In the genomic region with DNA sequence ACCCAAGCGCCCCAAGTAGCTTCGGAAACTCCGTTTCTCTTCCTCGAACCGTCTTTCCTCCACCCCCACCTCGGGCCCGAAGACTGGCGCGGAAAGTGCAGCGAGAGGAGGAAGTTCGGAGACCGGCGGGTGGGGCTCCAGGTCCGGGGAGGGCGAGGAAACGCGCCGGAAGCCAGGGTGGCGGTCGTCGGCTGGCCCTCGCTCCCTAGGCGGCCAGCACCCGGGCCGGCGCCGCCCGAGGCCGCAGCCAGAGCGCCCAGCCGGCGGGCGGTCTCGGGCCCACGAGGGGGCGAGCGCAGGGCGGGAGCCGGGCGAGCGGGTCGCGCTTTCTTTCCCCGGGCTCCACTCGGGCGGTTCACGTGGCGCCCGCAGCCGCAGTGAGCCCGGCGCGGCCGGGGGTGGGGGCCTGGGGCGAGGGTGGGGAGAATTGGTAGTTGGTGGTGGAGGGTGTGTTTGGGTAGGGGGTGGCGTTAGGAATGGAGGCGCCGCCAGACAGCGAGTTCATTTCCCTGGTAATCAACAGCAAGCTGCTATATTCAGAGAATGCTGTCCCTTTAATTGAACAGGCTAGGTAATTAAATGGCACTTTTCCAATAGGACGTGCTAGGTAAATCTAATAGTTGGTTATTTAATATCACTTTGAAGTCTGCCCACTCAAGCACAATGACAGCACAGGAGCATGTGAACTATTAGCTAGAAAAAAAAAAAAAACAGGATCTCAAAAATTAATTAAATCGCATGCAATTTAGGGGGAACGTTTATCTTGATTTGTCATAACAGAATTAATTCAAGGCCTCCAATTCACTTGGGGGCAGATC, we compare ENCODE assay signal across 8 cellular contexts. TPM values are rescaled to one million over a fixed set of nuclear protein-coding genes. Genes with fewer than 3 reads are reported as not detected.
A peak's percentile ranks its signal among the peaks of the same experiment; 100 is the strongest.
DNase-seq lines count a peak whose midpoint lies in the region; ATAC-seq and TF ChIP-seq lines count a peak whose summit lies in the region.

No MANE protein-coding gene starts in this region.

- H3K4me3 ChIP-seq in BJ (ENCODE audit: low read depth, low read length) (peak overlapping the region; percentile 56), muscle layer of colon (ENCODE audit: low read depth in 1 of 2, low read length in 2 of 2) (peak overlapping the region; percentile 50 to 80)

- CTCF ChIA-PET in BJ (lab: Yijun Ruan, JAX) = interaction anchor here (0.6 to 1.5 kb wide), 6 partner anchors 11 to 618 kb away, joined by 3 to 7 read pairs (median 4); no protein-coding TSS in a partner anchor

- peak overlapping the region; percentile 96 for H3K27ac ChIP-seq in muscle layer of colon (ENCODE audit: low read depth, low read length)

- no peaks in the 10 kb centered on the region for H3K9me3 ChIP-seq in muscle layer of colon (ENCODE audit: low read length)

- H3K27me3 Mint-ChIP-seq in activated T-cell treated with anti-CD3 and anti-CD28 coated beads, Interleukin-2, amount 50 U/mL, for 24 hours = peaks cover 38% of the 10 kb centered on the region
- no peaks in the 10 kb centered on the region for H3K27me3 Mint-ChIP-seq in stimulated activated naive CD8-positive, alpha-beta T cell treated with anti-CD3 and anti-CD28 coated beads, Interleukin-15, amount 100 ng/mL, for 72 hours

- H3K27me3 ChIP-seq in BJ (ENCODE audit: control insufficient read depth, insufficient read depth, low read length) (no peaks in the 10 kb centered on the region), muscle layer of colon (ENCODE audit: control insufficient read depth in 1 of 2, insufficient read depth in 2 of 2, low read length in 2 of 2) (no peaks in the 10 kb centered on the region)

- TF ChIP-seq CTCF in BJ (IDR thresholded peaks at IDR 0.05; ENCODE audit: insufficient read depth, low read depth, low read length) = no peak

- H3K36me3 Mint-ChIP-seq in activated T-cell treated with anti-CD3 and anti-CD28 coated beads, Interleukin-2, amount 50 U/mL, for 24 hours (ENCODE audit: low read depth) = peaks cover 33% of the 10 kb centered on the region

- peak overlapping the region; percentile 90 for H3K27ac Mint-ChIP-seq in activated T-cell treated with anti-CD3 and anti-CD28 coated beads, Interleukin-2, amount 50 U/mL, for 24 hours
- H3K27ac Mint-ChIP-seq in stimulated activated naive CD8-positive, alpha-beta T cell treated with anti-CD3 and anti-CD28 coated beads, Interleukin-15, amount 100 ng/mL, for 72 hours = peak overlapping the region; percentile 94 to 96

- no peaks in the 10 kb centered on the region for H3K9me3 Mint-ChIP-seq in activated T-cell treated with anti-CD3 and anti-CD28 coated beads, Interleukin-2, amount 50 U/mL, for 24 hours
- H3K9me3 Mint-ChIP-seq in stimulated activated naive CD8-positive, alpha-beta T cell treated with anti-CD3 and anti-CD28 coated beads, Interleukin-15, amount 100 ng/mL, for 72 hours = no peaks in the 10 kb centered on the region

- DNase-seq in BJ (ENCODE audit: low read depth) (no peak), NOMO-1 treated with DMSO at 0.1 percent for 48 hours (lab: John Stamatoyannopoulos, UW; ENCODE audit: unreplicated experiment) (peak; percentile 65)
- DNase-seq in activated T-cell treated with anti-CD3 and anti-CD28 coated beads, Interleukin-2, amount 50 U/mL, for 24 hours = peak; percentile 79
- DNase-seq in stimulated activated naive CD8-positive, alpha-beta T cell treated with anti-CD3 and anti-CD28 coated beads, Interleukin-15, amount 100 ng/mL, for 72 hours = peak; percentile 58 to 64

- peak overlapping the region; percentile 86 for H3K4me3 Mint-ChIP-seq in activated T-cell treated with anti-CD3 and anti-CD28 coated beads, Interleukin-2, amount 50 U/mL, for 24 hours
- H3K4me3 Mint-ChIP-seq in stimulated activated naive CD8-positive, alpha-beta T cell treated with anti-CD3 and anti-CD28 coated beads, Interleukin-15, amount 100 ng/mL, for 72 hours = peak overlapping the region; percentile 91 to 94

- peaks cover 50% of the 10 kb centered on the region for H3K4me1 ChIP-seq in muscle layer of colon (ENCODE audit: insufficient read depth, low read length)

- H3K9ac ChIP-seq in muscle layer of colon (ENCODE audit: low read length) = peak overlapping the region; percentile 2

- ATAC-seq in GM19035 (IDR thresholded peaks at IDR 0.05; ENCODE audit: unreplicated experiment) (peak; percentile 52), HG03196 (IDR thresholded peaks at IDR 0.05; ENCODE audit: unreplicated experiment) (peak; percentile 54), esophagus mucosa (peak; percentile 44)
- peak; percentile 61 for ATAC-seq in stimulated activated naive CD8-positive, alpha-beta T cell treated with anti-CD3 and anti-CD28 coated beads, Interleukin-15, amount 100 ng/mL, for 72 hours

- POLR2A ChIA-PET in BJ (lab: Charles Lee) = interaction anchor here (0.6 to 0.7 kb wide), 2 partner anchors 117 to 654 kb away, joined by 3 to 5 read pairs; no protein-coding TSS in a partner anchor

- H3K4me1 Mint-ChIP-seq in activated T-cell treated with anti-CD3 and anti-CD28 coated beads, Interleukin-2, amount 50 U/mL, for 24 hours (ENCODE audit: low read depth) = peaks cover 64% of the 10 kb centered on the region
- H3K4me1 Mint-ChIP-seq in stimulated activated naive CD8-positive, alpha-beta T cell treated with anti-CD3 and anti-CD28 coated beads, Interleukin-15, amount 100 ng/mL, for 72 hours = peaks cover 65% of the 10 kb centered on the region

- peaks cover 6% of the 10 kb centered on the region; the same call in 1 of the 2 replicates for H3K36me3 ChIP-seq in BJ (ENCODE audit: control insufficient read depth, insufficient read depth, low read length)
- H3K36me3 ChIP-seq in muscle layer of colon (ENCODE audit: insufficient read depth, low read length) = peaks cover 14% of the 10 kb centered on the region

RNA-seq across cellular contexts. Expression of gene LMO4, which starts 6.7 kb away (rescaled TPM):
- polyA plus RNA-seq in BJ (2011; rRNA removed) = 77.9 and 81.9 TPM in 2 replicates
- 22.0 and 30.8 TPM in 2 replicates for polyA minus RNA-seq in BJ (2011; rRNA and poly(A)+ RNA removed)
- total RNA-seq in esophagus mucosa = 48.2 TPM
